ENCODE assay signal across 8 cellular contexts in the genomic region with DNA sequence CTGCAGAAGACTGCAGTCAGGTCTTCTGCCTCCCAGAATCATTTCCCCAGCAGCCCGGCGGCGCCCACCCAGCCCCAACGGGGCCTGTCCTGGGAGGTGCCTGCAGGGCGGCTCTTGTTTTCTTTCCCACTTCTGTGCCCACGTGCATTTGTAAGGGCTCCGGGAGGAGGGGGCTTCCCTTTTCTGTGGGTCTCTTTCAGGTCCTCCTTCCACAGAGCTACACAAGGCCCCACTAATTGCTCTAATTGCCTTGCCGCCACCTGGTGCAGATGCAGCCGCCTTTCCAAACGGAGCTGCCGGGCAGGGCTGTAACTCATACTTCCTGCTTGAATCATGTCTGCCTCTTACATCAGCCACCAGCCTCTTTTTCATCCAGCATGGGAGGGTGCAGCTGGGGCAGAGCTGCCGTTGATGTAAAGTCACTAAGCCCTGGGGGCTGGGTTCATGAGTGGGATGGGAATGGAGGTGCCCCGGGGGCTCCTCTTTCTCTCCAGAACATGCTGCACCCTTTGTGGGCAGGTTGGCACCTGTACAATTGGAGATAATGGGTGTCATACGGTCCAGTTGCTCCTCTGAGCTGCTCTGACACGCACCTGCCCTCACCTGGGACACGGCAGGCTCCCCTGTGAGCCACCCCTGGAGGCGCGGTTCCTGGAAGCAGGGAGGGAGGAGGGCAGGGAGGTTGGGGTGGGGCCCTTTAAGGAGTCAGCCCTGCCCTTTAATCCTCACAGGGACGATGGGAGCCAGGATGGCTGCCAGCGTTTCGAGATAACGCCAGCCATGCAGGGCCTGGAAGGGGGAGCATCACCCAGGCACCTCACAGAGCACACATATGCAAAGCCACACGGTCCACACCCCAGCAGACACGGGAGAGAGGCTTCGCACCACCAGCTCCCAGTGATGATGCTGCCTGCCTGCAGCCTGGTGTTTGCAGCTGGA. TPM values are rescaled to one million over a fixed set of nuclear protein-coding genes. Genes with fewer than 3 reads are reported as not detected.
A peak's percentile ranks its signal among the peaks of the same experiment; 100 is the strongest.
DNase-seq lines count a peak whose midpoint lies in the region; TF ChIP-seq lines count a peak whose summit lies in the region.

No MANE protein-coding gene starts in this region.

- DNase-seq in activated gamma-delta T cell treated with Interleukin-2 at 50 U/mL for 16 hours (peak; percentile 46), activated gamma-delta T cell (lab: John Stamatoyannopoulos, UW) (no peak), NCI-H226 (peak; percentile 88), dorsolateral prefrontal cortex (peak in 6 of 10 donors; percentile 53 to 77 (median 68)), stromal cell of bone marrow (ENCODE audit: low read depth) (peak; percentile 69), pons (ENCODE audit: low spot score) (no peak)
- DNase-seq in activated CD4-positive, alpha-beta T cell treated with anti-CD3 and anti-CD28 coated beads for 48 hours = peak; percentile 77

- intact Hi-C loops in dorsolateral prefrontal cortex (cut with DNase I) = no loop called here

- peak overlapping the region; percentile 56 for H3K9ac ChIP-seq in mucosa of stomach (ENCODE audit: low read length)

- H3K27ac ChIP-seq in dorsolateral prefrontal cortex = peak overlapping the region in 42 of 59 donors; percentile 0 to 81 (median 54)

- H3K4me3 ChIP-seq in dorsolateral prefrontal cortex (peak overlapping the region in 58 of 59 donors; percentile 14 to 64 (median 50)), mucosa of stomach (ENCODE audit: low read length) (no peak overlapping the region)

- H3K27me3 ChIP-seq in dorsolateral prefrontal cortex (peaks cover 0 to 19% (median 0%) of the 10 kb centered on the region in 45 donors), mucosa of stomach (ENCODE audit: control insufficient read depth, insufficient read depth, low read length) (peaks cover 5% of the 10 kb centered on the region)

- H3K36me3 ChIP-seq in mucosa of stomach (ENCODE audit: control insufficient read depth, insufficient read depth, low read length) = no peaks in the 10 kb centered on the region

- H3K4me1 ChIP-seq in mucosa of stomach (ENCODE audit: control insufficient read depth, insufficient read depth, low read length) = peaks cover 24% of the 10 kb centered on the region

- TF ChIP-seq CTCF in dorsolateral prefrontal cortex (IDR thresholded peaks at IDR 0.05 in 54 of 56, conservative IDR thresholded peaks at IDR 0.05 in 2 of 56; ENCODE audit: low read depth in 1 of 56, partially characterized antibody in 56 of 56) = no peak

- no peaks in the 10 kb centered on the region for H3K9me3 ChIP-seq in mucosa of stomach (ENCODE audit: control insufficient read depth, low read length)

RNA-seq across cellular contexts. Expression of a gene that starts 41.1 kb away (rescaled TPM):
- 10 to 100 TPM; 22.5 to 62.8 (median 39.0) TPM for total RNA-seq in dorsolateral prefrontal cortex

Comparison
In these comparisons a context has a peak if more than half of its experiments do, and no peak if none do; other contexts are left out.
1. DNase-seq: peak in activated gamma-delta T cell treated with Interleukin-2 at 50 U/mL for 16 hours (single experiment), NCI-H226 (single experiment), activated CD4-positive, alpha-beta T cell treated with anti-CD3 and anti-CD28 coated beads for 48 hours (single experiment), dorsolateral prefrontal cortex (6 of 10) and stromal cell of bone marrow (single experiment); none in activated gamma-delta T cell (single experiment) and pons (single experiment).